Comparison of ENCODE assay signal across 8 cellular contexts in genomic region chr10:73110345-73110849, GRCh38. TPM values are rescaled to one million over a fixed set of nuclear protein-coding genes. Genes with fewer than 3 reads are reported as not detected.
DNase-seq lines count a peak whose midpoint lies in the region; ATAC-seq and TF ChIP-seq lines count a peak whose summit lies in the region.

TSS of gene NUDT13 (plus strand) at chr10:73110455. CDS start at chr10:73114366, 3,911 bp downstream.

- TF ChIP-seq CTCF in RWPE2 (IDR thresholded peaks at IDR 0.05; ENCODE audit: poor library complexity, severe bottlenecking) (no peak), foreskin keratinocyte (conservative IDR thresholded peaks at IDR 0.05) (no peak), natural killer cell (IDR thresholded peaks at IDR 0.05) (no peak)

- H3K9me3 Mint-ChIP-seq in natural killer cell, result no peaks in the 10 kb centered on the region

- ATAC-seq in HG03064 (IDR thresholded peaks at IDR 0.05; ENCODE audit: low read depth, unreplicated experiment), result peak; percentile 54
- peak; percentile 93 for ATAC-seq in RWPE2 (ENCODE audit: low read depth)
- peak; percentile 82 for ATAC-seq in foreskin keratinocyte
- peak; percentile 60 to 88 (median 64) for ATAC-seq in natural killer cell
- ATAC-seq in GM19023 (IDR thresholded peaks at IDR 0.05; ENCODE audit: unreplicated experiment), result no peak

- H3K4me3 ChIP-seq in RWPE2 (ENCODE audit: severe bottlenecking) (peak within 1 kb of the TSS; percentile 33), thymus (ENCODE audit: low read length) (peak within 1 kb of the TSS; percentile 46)

- no peaks in the 10 kb centered on the region for H3K27me3 Mint-ChIP-seq in natural killer cell (ENCODE audit: low read depth in 2 of 2)

- peak within 1 kb of the TSS; percentile 80 to 86 for H3K27ac Mint-ChIP-seq in natural killer cell

- H3K27ac ChIP-seq in RWPE2 (ENCODE audit: poor library complexity, severe bottlenecking) (peak within 1 kb of the TSS; percentile 90), foreskin keratinocyte (peak within 1 kb of the TSS; percentile 77), thymus (ENCODE audit: low read depth) (peak within 1 kb of the TSS; percentile 88)

- intact Hi-C loops in natural killer cell (cut with micrococcal nuclease), result no loop called here

- H3K4me1 ChIP-seq in RWPE2 (ENCODE audit: insufficient read depth, poor library complexity, severe bottlenecking) (peaks cover 15% of the 10 kb centered on the region), foreskin keratinocyte (peaks cover 14% of the 10 kb centered on the region), thymus (ENCODE audit: control insufficient read depth, insufficient read depth, low read length) (peaks cover 6% of the 10 kb centered on the region)

- H3K36me3 ChIP-seq in RWPE2 (ENCODE audit: low read depth) (no peaks in the 10 kb centered on the region), thymus (ENCODE audit: control insufficient read depth, insufficient read depth) (peaks cover 4% of the 10 kb centered on the region)

- WGBS in thymus, result under 1% methylated on average over 5 of the region's 5 CpGs

- H3K9me3 ChIP-seq in RWPE2 (ENCODE audit: severe bottlenecking) (no peaks in the 10 kb centered on the region), thymus (ENCODE audit: control insufficient read depth) (no peaks in the 10 kb centered on the region)

- H3K4me1 Mint-ChIP-seq in natural killer cell, result peaks cover 0 to 12% of the 10 kb centered on the region in 2 donors

- H3K36me3 Mint-ChIP-seq in natural killer cell, result no peaks in the 10 kb centered on the region

- DNase-seq in GM03348 (ENCODE audit: low spot score) (peak; percentile 77), RWPE2 (ENCODE audit: low spot score) (peak; percentile 68), foreskin keratinocyte (peak; percentile 40 to 69), natural killer cell (no peak)
- peak; percentile 36 for DNase-seq in activated naive CD4-positive, alpha-beta T cell treated with anti-CD3 and anti-CD28 coated beads, Interleukin-2, amount 50 U/mL, for 16 hours

- H3K4me3 Mint-ChIP-seq in natural killer cell, result peak within 1 kb of the TSS; percentile 93

- H3K27me3 ChIP-seq in RWPE2 (ENCODE audit: insufficient read depth, poor library complexity, severe bottlenecking) (no peaks in the 10 kb centered on the region), foreskin keratinocyte (no peaks in the 10 kb centered on the region), thymus (ENCODE audit: control insufficient read depth, insufficient read depth) (no peaks in the 10 kb centered on the region)

RNA-seq across cellular contexts. Expression of gene NUDT13, which starts in this region (rescaled TPM):
- total RNA-seq in foreskin keratinocyte (1.2 TPM in 2 replicates), natural killer cell (1 to 10 TPM in 1 of 3 donors, under 1 TPM in 2; 0.35 to 1.3 (median 0.65) TPM)
- polyA plus RNA-seq in foreskin keratinocyte (1.3 TPM in 2 replicates), thymus (3.2 TPM)
